Comparison of ENCODE assay signal across 13 cellular contexts in genomic region chr7:21412291-21412896, GRCh38. TPM values are rescaled to one million over a fixed set of nuclear protein-coding genes. Genes with fewer than 3 reads are reported as not detected.
DNase-seq lines count a peak whose midpoint lies in the region; ATAC-seq, FAIRE-seq and TF ChIP-seq lines count a peak whose summit lies in the region.
"Had no signal": no experiment of that assay in that cellular context is flagged by ENCODE, and none has a peak within 500 bp of the region (broad histone marks: within the 10 kb centered on the region; RNA-seq: fewer than 3 reads in every experiment).

No MANE protein-coding gene starts in this region.

- TF ChIP-seq CTCF in prostate gland (IDR thresholded peaks at IDR 0.05) (no peak), A673 (conservative IDR thresholded peaks at IDR 0.05; ENCODE audit: low read depth, low read length) (no peak)

- H3K36me3 ChIP-seq in prostate gland (no peaks in the 10 kb centered on the region), A673 (ENCODE audit: insufficient read depth, low read length, poor library complexity, severe bottlenecking) (no peaks in the 10 kb centered on the region)

- DNase-seq in GM12892 (ENCODE audit: insufficient read length) (no peak), globus pallidus (ENCODE audit: low spot score) (peak; percentile 9), prostate gland (ENCODE audit: low spot score) (no peak), A673 (ENCODE audit: low spot score) (no peak), frontal cortex (ENCODE audit: low spot score in 2 of 2) (no peak)
- DNase-seq: activated naive CD4-positive, alpha-beta T cell treated with Interleukin-2 at 50 U/mL for 16 hours; effector CD4-positive, alpha-beta T cell; NCI-H748 treated with DMSO at 0.1 percent for 48 hours had no signal

- H3K27me3 ChIP-seq in prostate gland (replicated peaks; ENCODE audit: insufficient read depth) (no peaks in the 10 kb centered on the region), A673 (replicated peaks; ENCODE audit: insufficient read depth, low read depth, low read length, poor library complexity) (no peaks in the 10 kb centered on the region)

- H3K4me3 ChIP-seq in prostate gland: no peak overlapping the region
- H3K4me3 ChIP-seq in A673 (ENCODE audit: low read depth, low read length, poor library complexity, severe bottlenecking): no peak overlapping the region

- peak; percentile 77 for FAIRE-seq in GM12892 (lab: Jason Lieb, UNC)
- FAIRE-seq in frontal cortex (lab: Jason Lieb, UNC): no peak
- FAIRE-seq: urothelium cell line had no signal

- no peak for TF ChIP-seq POLR2A in GM12892 (IDR thresholded peaks at IDR 0.05; ENCODE audit: low read depth, low read length)
- TF ChIP-seq POLR2A in prostate gland (IDR thresholded peaks at IDR 0.05): no peak

- H3K4me1 ChIP-seq in prostate gland (replicated peaks) (no peaks in the 10 kb centered on the region), A673 (ENCODE audit: insufficient read depth, low read length, poor library complexity, severe bottlenecking) (peaks cover 8% of the 10 kb centered on the region)

- POLR2A ChIA-PET in A673 (lab: Charles Lee; ENCODE audit: low non-redundant PET): no interaction called here

- H3K9me3 ChIP-seq in prostate gland (no peaks in the 10 kb centered on the region), A673 (ENCODE audit: low read depth, low read length, poor library complexity, severe bottlenecking) (no peaks in the 10 kb centered on the region)

- CTCF ChIA-PET in A673 (lab: Charles Lee): no interaction called here

- ATAC-seq in GM19467 (IDR thresholded peaks at IDR 0.05; ENCODE audit: unreplicated experiment): peak; percentile 63
- peak; percentile 46 for ATAC-seq in HG03175 (IDR thresholded peaks at IDR 0.05; ENCODE audit: unreplicated experiment)
- ATAC-seq in HG02970 (IDR thresholded peaks at IDR 0.05; ENCODE audit: low FRiP score, unreplicated experiment): no peak

- H3K27ac ChIP-seq in prostate gland: no peak overlapping the region
- no peak overlapping the region for H3K27ac ChIP-seq in A673 (ENCODE audit: low read depth, low read length, poor library complexity, severe bottlenecking)
- H3K27ac ChIP-seq: KMS-11 had no signal

- intact Hi-C loops in prostate gland (cut with DNase I): no loop called here
- intact Hi-C loops in A673 (cut with micrococcal nuclease; ENCODE audit: unreplicated experiment): no loop called here

- WGBS in prostate gland: 80% methylated on average over 1 of the region's 1 CpG

- no TSS peak for BruUV-seq in A673 (replicated peaks; lab: Mats Ljungman, UMichigan)

RNA-seq across cellular contexts. Expression of gene SP4, which starts 15.5 kb away (rescaled TPM):
- 6.4 TPM for polyA plus RNA-seq in GM12892 (2012; ENCODE audit: missing spikeins)
- 10 to 100 TPM; 10.9 to 14.1 TPM for total RNA-seq in prostate gland
- total RNA-seq in A673 (2021): 9.1 and 9.3 TPM in 2 replicates
- total RNA-seq in frontal cortex: 74.6 TPM
